ENCODE assay signal across 8 cellular contexts in genomic region chr1:108746382-108747127, GRCh38. TPM values are rescaled to one million over a fixed set of nuclear protein-coding genes. Genes with fewer than 3 reads are reported as not detected.
A peak's percentile ranks its signal among the peaks of the same experiment; 100 is the strongest.
DNase-seq lines count a peak whose midpoint lies in the region; ATAC-seq and TF ChIP-seq lines count a peak whose summit lies in the region.

STXBP3 (plus strand) TSS chr1:108746674; CDS start chr1:108746738, 64 bp downstream.

- DNase-seq in GM13976 (ENCODE audit: low spot score), result peak; percentile 98
- peak; percentile 96 for DNase-seq in NCI-H1694 (lab: John Stamatoyannopoulos, UW)
- DNase-seq in T-helper 17 cell, result peak; percentile 99 to 100 (median 100)
- DNase-seq in left ventricle myocardium superior, result peak; percentile 100
- peak; percentile 90 for DNase-seq in pulmonary artery endothelial cell (ENCODE audit: low read depth, low spot score)
- peak; percentile 98 to 100 for DNase-seq in vagina (ENCODE audit: extremely low spot score in 2 of 2)

- ATAC-seq in HG02884 (IDR thresholded peaks at IDR 0.05; ENCODE audit: unreplicated experiment) (peak; percentile 88), T-helper 17 cell (peak; percentile 97), left ventricle myocardium superior (peak; percentile 96)

- peaks cover 16% of the 10 kb centered on the region for H3K36me3 Mint-ChIP-seq in T-helper 17 cell (ENCODE audit: low read depth)

- in situ Hi-C loops in GM13976 (cut with MboI; ENCODE audit: low sequenced_read_pairs, unreplicated experiment), result no loop called here

- intact Hi-C loops in left ventricle myocardium superior (cut with micrococcal nuclease), result no loop called here
- intact Hi-C loops in vagina (cut with DNase I), result no loop called here

- H3K4me3 Mint-ChIP-seq in T-helper 17 cell, result peak within 1 kb of the TSS; percentile 100

- H3K36me3 ChIP-seq in vagina, result no peaks in the 10 kb centered on the region

- H3K4me1 Mint-ChIP-seq in T-helper 17 cell, result peaks cover 33% of the 10 kb centered on the region

- peak; percentile 98 for TF ChIP-seq CTCF in GM13976 (IDR thresholded peaks at IDR 0.05; ENCODE audit: borderline replicate concordance, control extremely low read depth, extremely low read depth, insufficient read depth, missing control alignments)
- peak; percentile 85 to 98 (median 90) for TF ChIP-seq CTCF in vagina (IDR thresholded peaks at IDR 0.05)

- H3K27ac ChIP-seq in angular gyrus (ENCODE audit: low read depth, low read length) (peak within 1 kb of the TSS; percentile 94), vagina (peak within 1 kb of the TSS; percentile 99)

- peak within 1 kb of the TSS; percentile 86 to 94 for H3K4me3 ChIP-seq in vagina

- H3K9me3 ChIP-seq in T-helper 17 cell (ENCODE audit: control insufficient read depth, low read length, poor library complexity, severe bottlenecking), result no peaks in the 10 kb centered on the region
- H3K9me3 ChIP-seq in vagina, result no peaks in the 10 kb centered on the region

- H3K4me1 ChIP-seq in vagina, result peaks cover 43% of the 10 kb centered on the region

- H3K27me3 Mint-ChIP-seq in T-helper 17 cell, result peaks cover 13% of the 10 kb centered on the region

- no peaks in the 10 kb centered on the region for H3K27me3 ChIP-seq in vagina

- H3K27ac Mint-ChIP-seq in T-helper 17 cell, result peak within 1 kb of the TSS; percentile 98

- TF ChIP-seq POLR2A in vagina (IDR thresholded peaks at IDR 0.05), result peak; percentile 92 to 98

RNA-seq across cellular contexts. Expression of gene STXBP3, which starts in this region (rescaled TPM):
- total RNA-seq in T-helper 17 cell (10 to 100 TPM; 56.4 to 61.8 TPM), left ventricle myocardium superior (23.3 TPM), pulmonary artery endothelial cell (42.1 and 48.1 TPM in 2 replicates), vagina (167 TPM)

Comparison
In these comparisons a context has a peak if more than half of its experiments do, and no peak if none do; other contexts are left out.
1. Peak in every context shown above with its lines: DNase-seq, ATAC-seq, H3K4me3 ChIP-seq and H3K27ac ChIP-seq.